Comparison of ENCODE assay signal across 16 cellular contexts in the genomic region with DNA sequence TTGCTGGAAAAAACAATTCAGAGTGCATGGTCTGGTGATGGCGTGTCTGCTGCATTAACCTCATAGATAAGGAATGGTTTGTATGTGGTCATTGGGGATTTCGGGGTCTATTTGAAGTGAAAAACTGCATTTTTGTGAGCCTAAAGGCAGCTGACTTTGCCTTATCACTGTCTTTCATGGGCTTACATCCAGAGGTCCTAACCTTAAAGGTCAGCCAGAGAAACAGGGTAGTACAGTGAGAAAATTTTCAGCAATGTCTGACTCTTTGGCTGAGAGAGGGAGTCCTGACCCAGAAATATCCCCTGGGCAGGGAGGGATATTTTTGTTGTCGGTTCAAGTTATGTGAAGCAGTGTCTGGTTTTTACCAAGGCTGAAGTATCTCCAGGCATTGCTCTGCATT.
"Had no signal": no experiment of that assay in that cellular context is flagged by ENCODE, and none has a peak within 500 bp of the region (broad histone marks: within the 10 kb centered on the region; RNA-seq: fewer than 3 reads in every experiment).

No MANE protein-coding gene starts in this region.

- H3K27ac ChIP-seq: body of pancreas, lower lobe of right lung, parathyroid adenoma, suprapubic skin, upper lobe of right lung had no signal

- H3K36me3 ChIP-seq: lower lobe of right lung, suprapubic skin, upper lobe of right lung had no signal

- H3K27me3 ChIP-seq: body of pancreas, upper lobe of right lung had no signal

- H3K4me1 ChIP-seq: parathyroid adenoma had no signal

- H3K4me3 ChIP-seq: body of pancreas, lower lobe of right lung, suprapubic skin, upper lobe of right lung had no signal

- DNase-seq: activated CD4-positive, alpha-beta T cell treated with anti-CD3 and anti-CD28 coated beads, Interleukin-2, amount 50 U/mL, for 1 hour; activated CD8-positive, alpha-beta memory T cell treated with anti-CD3 and anti-CD28 coated beads for 24 hours; activated gamma-delta T cell treated with Interleukin-2 at 50 U/mL for 16 hours; amygdala; body of pancreas; erythroblast; hippocampal formation; lower lobe of right lung; midbrain; stimulated activated CD4-positive, alpha-beta T cell treated with anti-CD3 and anti-CD28 coated beads, Interleukin-4, amount 100 ng/mL, for 4 hours; stimulated activated CD8-positive, alpha-beta memory T cell treated with anti-CD3 and anti-CD28 coated beads, Interleukin-4, amount 100 ng/mL, for 48 hours; stimulated activated naive CD8-positive, alpha-beta T cell treated with anti-CD3 and anti-CD28 coated beads, Interleukin-15, Interleukin-2, amounts not matched to agents 100 U/mL and 50 U/mL, for 24 hours; upper lobe of right lung had no signal

- ATAC-seq: activated CD4-positive, CD25-positive, alpha-beta regulatory T cell treated with anti-CD3 and anti-CD28 coated beads, Interleukin-2, amount 50 U/mL, for 24 hours; body of pancreas; lower lobe of right lung; stimulated activated naive CD8-positive, alpha-beta T cell treated with anti-CD3 and anti-CD28 coated beads, Interleukin-15, Interleukin-2, amounts not matched to agents 100 U/mL and 50 U/mL, for 24 hours; upper lobe of right lung had no signal

- H3K9me3 ChIP-seq: body of pancreas, lower lobe of right lung, suprapubic skin, upper lobe of right lung had no signal
